Comparison of ENCODE assay signal across 1 cellular context in the genomic region with DNA sequence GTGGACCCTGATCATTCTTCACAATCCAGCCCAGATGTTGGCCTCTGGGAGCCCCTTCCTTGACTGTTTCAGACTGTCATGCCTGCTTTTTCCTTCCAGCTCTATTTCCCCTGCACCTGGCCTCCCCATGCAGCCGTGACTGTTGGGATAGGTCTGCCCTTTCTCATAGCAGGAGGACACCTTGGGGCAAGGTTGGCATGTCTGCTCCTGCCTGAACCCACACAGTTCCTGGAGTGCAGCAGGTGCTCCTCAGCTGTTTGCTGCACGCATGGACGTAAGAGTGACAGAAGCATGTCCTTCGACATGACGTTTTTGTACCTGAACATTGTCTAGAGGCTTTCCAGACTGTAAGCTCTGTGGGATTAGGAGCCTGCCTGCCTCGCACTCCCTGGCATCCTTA.
TF ChIP-seq lines count a peak whose summit lies in the region.

No MANE protein-coding gene starts in this region.

TF ChIP-seq in H1, 55 proteins besides CTCF, POLR2A, EP300 and RAD21:
- TF ChIP-seq SIRT6 (IDR thresholded peaks at IDR 0.05; ENCODE audit: low read length) (no peak), CBX5 (IDR thresholded peaks at IDR 0.05; ENCODE audit: low read depth, low read length) (no peak), SUZ12 (IDR thresholded peaks at IDR 0.05; ENCODE audit: low read length) (no peak), ATF2 (IDR thresholded peaks at IDR 0.05; ENCODE audit: low read length) (no peak), CTBP2 (IDR thresholded peaks at IDR 0.05; ENCODE audit: borderline replicate concordance, insufficient read depth, insufficient read length, low read length) (no peak), RBBP5 (IDR thresholded peaks at IDR 0.05; ENCODE audit: borderline replicate concordance, low read depth, low read length) (no peak), KDM1A (IDR thresholded peaks at IDR 0.05; ENCODE audit: borderline replicate concordance, low read length) (no peak), GABPA (IDR thresholded peaks at IDR 0.05; ENCODE audit: borderline replicate concordance, insufficient read depth, low read length) (no peak), SIN3A (conservative IDR thresholded peaks at IDR 0.05 in 1 of 2, IDR thresholded peaks at IDR 0.05 in 1 of 2; ENCODE audit: low read depth in 1 of 2, low read length in 2 of 2) (no peak), SIX5 (IDR thresholded peaks at IDR 0.05; ENCODE audit: low read depth, low read length) (no peak), POLR2AphosphoS5 (IDR thresholded peaks at IDR 0.05; ENCODE audit: low read depth, low read length) (no peak), ATF3 (IDR thresholded peaks at IDR 0.05; ENCODE audit: insufficient read depth, low read depth, low read length) (no peak)
